ENCODE assay signal across 9 cellular contexts in the genomic region with DNA sequence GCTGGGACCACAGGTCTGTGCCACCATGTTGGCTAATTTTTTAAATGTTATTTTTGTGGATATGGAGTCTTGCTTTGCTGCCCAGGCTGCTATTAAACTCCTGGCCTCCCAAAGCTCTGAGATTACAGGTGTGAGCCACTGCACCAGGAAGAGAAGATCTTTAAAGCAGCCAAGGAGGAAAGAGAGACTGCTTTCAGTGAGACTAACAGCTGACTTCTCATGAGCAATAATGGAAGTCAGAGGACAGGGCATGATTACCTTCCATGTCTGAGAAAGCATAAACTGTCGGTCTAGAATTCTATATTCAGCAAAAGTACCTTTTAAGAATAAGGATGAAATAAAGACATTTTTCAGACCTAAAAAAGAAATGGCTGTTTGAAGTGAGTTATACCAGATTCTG. TPM values are rescaled to one million over a fixed set of nuclear protein-coding genes. Genes with fewer than 3 reads are reported as not detected.
"Had no signal": no experiment of that assay in that cellular context is flagged by ENCODE, and none has a peak within 500 bp of the region (broad histone marks: within the 10 kb centered on the region; RNA-seq: fewer than 3 reads in every experiment).

No MANE protein-coding gene starts in this region.

- FAIRE-seq: HTR-8/SVneo, K562 had no signal

- H3K4me1 Mint-ChIP-seq: IgD-negative memory B cell had no signal

- H3K4me3 Mint-ChIP-seq: IgD-negative memory B cell had no signal

- H3K4me3 ChIP-seq: K562 had no signal

- ATAC-seq: K562 had no signal

- H3K27ac Mint-ChIP-seq: IgD-negative memory B cell had no signal

- H3K27ac ChIP-seq: HL-60 had no signal

- DNase-seq: KBM-7, KG1 had no signal

RNA-seq across cellular contexts. Expression of a gene that starts 57.3 kb away (rescaled TPM):
- total RNA-seq: HT-29, HT1080, IMR-90, K562 had no signal
- polyA plus RNA-seq: IMR-90, K562 had no signal
